Comparison of ENCODE assay signal across 10 cellular contexts in genomic region chr7:152859781-152860191, GRCh38.
A peak's percentile ranks its signal among the peaks of the same experiment; 100 is the strongest.
DNase-seq lines count a peak whose midpoint lies in the region; ATAC-seq and TF ChIP-seq lines count a peak whose summit lies in the region.
"Had no signal": no experiment of that assay in that cellular context is flagged by ENCODE, and none has a peak within 500 bp of the region (broad histone marks: within the 10 kb centered on the region; RNA-seq: fewer than 3 reads in every experiment).

No MANE protein-coding gene starts in this region.

- peaks cover 4 to 37% (median 22%) of the 10 kb centered on the region in 3 donors for H3K36me3 Mint-ChIP-seq in naive thymus-derived CD8-positive, alpha-beta T cell
- H3K36me3 Mint-ChIP-seq in activated CD4-positive, alpha-beta memory T cell treated with anti-CD3 and anti-CD28 coated beads, Interleukin-2, amount 10 ng/mL, durations not matched to agents 7 days and 5 days (ENCODE audit: low read depth) = no peaks in the 10 kb centered on the region

- no peak overlapping the region for H3K27ac Mint-ChIP-seq in naive thymus-derived CD8-positive, alpha-beta T cell
- H3K27ac Mint-ChIP-seq in activated CD4-positive, alpha-beta memory T cell treated with anti-CD3 and anti-CD28 coated beads, Interleukin-2, amount 10 ng/mL, durations not matched to agents 7 days and 5 days = no peak overlapping the region
- H3K27ac Mint-ChIP-seq: T-helper 1 cell treated with Interleukin-12 subunit alpha and Interleukin-12 subunit beta and Interleukin-4 antibody, amounts not matched to agents 30 μg/mL and 1 μg/mL, for 36 hours had no signal

- no peak overlapping the region for H3K9ac ChIP-seq in Karpas-422 (ENCODE audit: low read length)

- CTCF ChIA-PET in activated CD4-positive, alpha-beta memory T cell treated with anti-CD3 and anti-CD28 coated beads, Interleukin-2, amount 10 ng/mL, durations not matched to agents 7 days and 5 days (lab: Charles Lee) = interaction anchor here (0.9 kb wide), 1 partner anchor 8 kb away, joined by 3 read pairs; no protein-coding TSS in a partner anchor

- no peaks in the 10 kb centered on the region for H3K79me2 ChIP-seq in Karpas-422 (ENCODE audit: low read length)

- no peaks in the 10 kb centered on the region for H4K20me1 ChIP-seq in Karpas-422 (ENCODE audit: insufficient read depth, low read depth, low read length)

- no peaks in the 10 kb centered on the region for H3K4me1 ChIP-seq in Karpas-422 (ENCODE audit: low read length)

- H3K9me2 ChIP-seq in Karpas-422 (replicated peaks; ENCODE audit: insufficient read depth, low read length) = no peaks in the 10 kb centered on the region

- POLR2A ChIA-PET in naive thymus-derived CD8-positive, alpha-beta T cell (lab: Charles Lee) = interaction anchor here (0.5 kb wide), 1 partner anchor 44 kb away, joined by 3 read pairs; no protein-coding TSS in a partner anchor
- POLR2A ChIA-PET in activated CD4-positive, alpha-beta memory T cell treated with anti-CD3 and anti-CD28 coated beads, Interleukin-2, amount 10 ng/mL, durations not matched to agents 7 days and 5 days (lab: Charles Lee) = no interaction called here

- ATAC-seq in naive thymus-derived CD8-positive, alpha-beta T cell = no peak

- H3K27ac ChIP-seq in Karpas-422 (ENCODE audit: low read length) = no peak overlapping the region
- H3K27ac ChIP-seq: skin epidermis had no signal

- H3K27me3 ChIP-seq in Karpas-422 (ENCODE audit: low read length) = no peaks in the 10 kb centered on the region

- H3K36me3 ChIP-seq in Karpas-422 (ENCODE audit: insufficient read depth, low read length) = no peaks in the 10 kb centered on the region

- no peaks in the 10 kb centered on the region for H3K27me3 Mint-ChIP-seq in naive thymus-derived CD8-positive, alpha-beta T cell
- no peaks in the 10 kb centered on the region for H3K27me3 Mint-ChIP-seq in activated CD4-positive, alpha-beta memory T cell treated with anti-CD3 and anti-CD28 coated beads, Interleukin-2, amount 10 ng/mL, durations not matched to agents 7 days and 5 days

- H3K4me2 ChIP-seq in Karpas-422 (ENCODE audit: low read depth, low read length, poor library complexity, severe bottlenecking) = no peak overlapping the region

- no peak overlapping the region for H2AFZ ChIP-seq in Karpas-422 (ENCODE audit: low read length)

- no peak overlapping the region for H3K4me3 ChIP-seq in Karpas-422 (ENCODE audit: low read length)
- no peak overlapping the region for H3K4me3 ChIP-seq in epithelial cell of esophagus (ENCODE audit: low read length)
- H3K4me3 ChIP-seq: skin epidermis had no signal

- peak; percentile 44 for TF ChIP-seq CTCF in GM10266 (IDR thresholded peaks at IDR 0.05; ENCODE audit: control insufficient read depth, insufficient read depth, low read depth, missing control alignments)
- TF ChIP-seq CTCF in epithelial cell of esophagus (IDR thresholded peaks at IDR 0.05; ENCODE audit: insufficient read depth, low read depth, low read length, missing control alignments) = peak; percentile 26

- no peaks in the 10 kb centered on the region for H3K9me3 Mint-ChIP-seq in naive thymus-derived CD8-positive, alpha-beta T cell
- H3K9me3 Mint-ChIP-seq in activated CD4-positive, alpha-beta memory T cell treated with anti-CD3 and anti-CD28 coated beads, Interleukin-2, amount 10 ng/mL, durations not matched to agents 7 days and 5 days = no peaks in the 10 kb centered on the region
- H3K9me3 Mint-ChIP-seq: T-helper 1 cell treated with Interleukin-12 subunit alpha and Interleukin-12 subunit beta and Interleukin-4 antibody, amounts not matched to agents 30 μg/mL and 1 μg/mL, for 36 hours had no signal

- H3K9me3 ChIP-seq in Karpas-422 (ENCODE audit: low read length) = no peaks in the 10 kb centered on the region

- H3K4me1 Mint-ChIP-seq in naive thymus-derived CD8-positive, alpha-beta T cell = peaks cover 0 to 11% (median 0%) of the 10 kb centered on the region in 4 donors
- no peaks in the 10 kb centered on the region for H3K4me1 Mint-ChIP-seq in activated CD4-positive, alpha-beta memory T cell treated with anti-CD3 and anti-CD28 coated beads, Interleukin-2, amount 10 ng/mL, durations not matched to agents 7 days and 5 days

- no peak overlapping the region for H3K4me3 Mint-ChIP-seq in naive thymus-derived CD8-positive, alpha-beta T cell
- H3K4me3 Mint-ChIP-seq in activated CD4-positive, alpha-beta memory T cell treated with anti-CD3 and anti-CD28 coated beads, Interleukin-2, amount 10 ng/mL, durations not matched to agents 7 days and 5 days = no peak overlapping the region
- H3K4me3 Mint-ChIP-seq: T-helper 1 cell treated with Interleukin-12 subunit alpha and Interleukin-12 subunit beta and Interleukin-4 antibody, amounts not matched to agents 30 μg/mL and 1 μg/mL, for 36 hours had no signal

- DNase-seq in A172 (ENCODE audit: low spot score) = peak; percentile 10
- DNase-seq in GM10266 (ENCODE audit: extremely low spot score) = no peak
- DNase-seq in Karpas-422 = peak; percentile 68
- peak; percentile 5 for DNase-seq in epithelial cell of esophagus (ENCODE audit: low read depth)
- DNase-seq in naive thymus-derived CD8-positive, alpha-beta T cell = no peak
- no peak for DNase-seq in T1000 (lab: John Stamatoyannopoulos, UW)
- no peak for DNase-seq in retina
- DNase-seq in activated CD4-positive, alpha-beta memory T cell treated with anti-CD3 and anti-CD28 coated beads, Interleukin-2, amount 10 ng/mL, durations not matched to agents 7 days and 5 days = no peak

Comparison
In these comparisons a context has a peak if more than half of its experiments do, and no peak if none do; other contexts are left out.
1. DNase-seq: peak in A172 (single experiment), Karpas-422 (single experiment) and epithelial cell of esophagus (single experiment); none in GM10266 (single experiment), naive thymus-derived CD8-positive, alpha-beta T cell (0 of 10), T1000 (single experiment), retina (single experiment) and activated CD4-positive, alpha-beta memory T cell treated with anti-CD3 and anti-CD28 coated beads, Interleukin-2, amount 10 ng/mL, durations not matched to agents 7 days and 5 days (single experiment).